ENCODE assay signal across 11 cellular contexts in the genomic region with DNA sequence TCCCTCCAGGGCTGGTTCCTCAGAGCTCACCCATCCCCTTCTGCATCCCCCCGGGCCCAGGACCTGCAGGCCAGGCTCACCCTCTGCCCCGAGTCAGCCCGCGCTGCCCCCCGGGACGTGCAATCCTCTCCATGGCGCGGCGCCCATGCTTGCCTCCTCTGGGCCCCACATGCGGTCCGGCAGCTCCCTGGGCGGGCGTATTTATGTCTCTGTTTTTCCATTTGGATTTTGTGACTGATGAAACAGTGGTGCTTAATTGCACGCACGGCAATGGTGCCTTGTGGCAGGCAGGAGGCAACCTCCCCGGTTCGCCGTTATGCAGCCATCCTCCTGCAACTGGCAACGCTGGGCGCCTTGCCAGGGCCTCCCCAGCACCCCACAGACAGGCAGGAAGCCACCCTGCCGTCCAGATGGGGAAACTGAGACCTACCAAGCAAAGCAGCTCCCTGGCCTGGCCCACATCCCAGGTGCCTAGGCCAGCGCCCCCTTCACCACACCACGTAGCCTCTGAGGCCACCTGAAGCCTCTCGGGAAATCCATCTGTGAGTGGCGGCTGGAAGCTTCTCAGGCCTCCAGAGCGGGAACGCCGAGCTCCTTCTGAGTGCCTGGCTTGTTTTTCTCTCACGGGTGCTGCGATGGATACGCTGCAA. TPM values are rescaled to one million over a fixed set of nuclear protein-coding genes. Genes with fewer than 3 reads are reported as not detected.
A peak's percentile ranks its signal among the peaks of the same experiment; 100 is the strongest.
DNase-seq lines count a peak whose midpoint lies in the region; ATAC-seq, FAIRE-seq and TF ChIP-seq lines count a peak whose summit lies in the region.
"Had no signal": no experiment of that assay in that cellular context is flagged by ENCODE, and none has a peak within 500 bp of the region (broad histone marks: within the 10 kb centered on the region; RNA-seq: fewer than 3 reads in every experiment).

No MANE protein-coding gene starts in this region.

- H3K4me3 ChIP-seq in right cardiac atrium (ENCODE audit: low read length) = no peak overlapping the region
- no peak overlapping the region for H3K4me3 ChIP-seq in PC-3 (ENCODE audit: low read length)
- H3K4me3 ChIP-seq in kidney (ENCODE audit: low read length in 2 of 2) = no peak overlapping the region

- no TSS peak for BruUV-seq in PC-3 (replicated peaks; lab: Mats Ljungman, UMichigan)

- peak overlapping the region; percentile 85; the same call in 1 of the 2 replicates for H3K4me2 ChIP-seq in PC-3 (ENCODE audit: low read length)

- H3K4me1 ChIP-seq in right cardiac atrium (ENCODE audit: control insufficient read depth, insufficient read depth, low read length) = no peaks in the 10 kb centered on the region
- 0 out of 2 replicates have a peak, but pooled peaks cover 10% of the 10 kb centered on the region for H3K4me1 ChIP-seq in PC-3 (ENCODE audit: insufficient read depth, low read length)
- H3K4me1 ChIP-seq in kidney (ENCODE audit: control insufficient read depth in 1 of 2, insufficient read depth in 1 of 2, low read depth in 1 of 2, low read length in 2 of 2) = peaks cover 0 to 3% of the 10 kb centered on the region in 2 donors
- H3K4me1 ChIP-seq: prostate gland had no signal

- H3K79me2 ChIP-seq in PC-3 (ENCODE audit: low read length) = no peaks in the 10 kb centered on the region

- POLR2A ChIA-PET in PC-3 (lab: Charles Lee; ENCODE audit: unreplicated experiment) = no interaction called here

- TF ChIP-seq CTCF in PC-3 (conservative IDR thresholded peaks at IDR 0.05; ENCODE audit: low read depth, low read length) (no peak), kidney (IDR thresholded peaks at IDR 0.05; ENCODE audit: borderline replicate concordance, extremely low read depth, insufficient read depth) (no peak)

- no peaks in the 10 kb centered on the region for H3K27me3 ChIP-seq in right cardiac atrium (ENCODE audit: control insufficient read depth, insufficient read depth)
- peaks cover 49% of the 10 kb centered on the region for H3K27me3 ChIP-seq in PC-3 (ENCODE audit: low read length)

- WGBS in right cardiac atrium = 70% methylated on average over 31 of the region's 31 CpGs

- H3K9me3 ChIP-seq in right cardiac atrium (ENCODE audit: control insufficient read depth, low read length) = no peaks in the 10 kb centered on the region
- no peaks in the 10 kb centered on the region for H3K9me3 ChIP-seq in PC-3 (ENCODE audit: low read length)
- no peaks in the 10 kb centered on the region for H3K9me3 ChIP-seq in kidney (ENCODE audit: control insufficient read depth in 1 of 2, low read length in 2 of 2)
- H3K9me3 ChIP-seq: prostate gland had no signal

- no peak overlapping the region for H2AFZ ChIP-seq in PC-3 (ENCODE audit: low read length)

- H3F3A ChIP-seq in PC-3 (ENCODE audit: low read length, unreplicated experiment) = no peaks in the 10 kb centered on the region

- DNase-seq in right cardiac atrium = peak in 2 of 3 donors; percentile 46 to 57
- no peak for DNase-seq in cardiac septum (ENCODE audit: low spot score)
- DNase-seq in PC-3 = no peak
- DNase-seq in kidney = peak; percentile 65
- DNase-seq in urothelium cell line (ENCODE audit: low spot score) = no peak
- no peak for DNase-seq in NK-92 treated with Interleukin-12 subunit alpha and Interleukin-12 subunit beta, amount 100 ng/mL, for 24 hours (lab: John Stamatoyannopoulos, UW)
- no peak for DNase-seq in T-helper 1 cell
- DNase-seq: SW 1271 had no signal

- H3K36me3 ChIP-seq in PC-3 (ENCODE audit: low read depth, low read length) (no peaks in the 10 kb centered on the region), kidney (ENCODE audit: control insufficient read depth in 1 of 2, insufficient read depth in 2 of 2, low read length in 2 of 2) (no peaks in the 10 kb centered on the region)
- H3K36me3 ChIP-seq: prostate gland had no signal

- intact Hi-C loops in right cardiac atrium (cut with DNase I) (no loop called here), cardiac septum (cut with DNase I) (no loop called here), PC-3 (cut with micrococcal nuclease) (no loop called here), kidney (cut with DNase I) (no loop called here)

- no peak overlapping the region for H3K27ac ChIP-seq in right cardiac atrium (ENCODE audit: low read length)
- no peak overlapping the region for H3K27ac ChIP-seq in PC-3 (ENCODE audit: low read length)
- H3K27ac ChIP-seq in kidney (ENCODE audit: low read depth in 2 of 2, low read length in 2 of 2) = no peak overlapping the region
- H3K27ac ChIP-seq: prostate gland had no signal

- H4K20me1 ChIP-seq in PC-3 (ENCODE audit: low read length) = no peaks in the 10 kb centered on the region

- no peaks in the 10 kb centered on the region for H3K9me2 ChIP-seq in PC-3 (replicated peaks; ENCODE audit: low read length)

- ATAC-seq in right cardiac atrium = no peak
- ATAC-seq in PC-3 = no peak
- ATAC-seq in HG02571 (IDR thresholded peaks at IDR 0.05; ENCODE audit: unreplicated experiment) = no peak

- FAIRE-seq in kidney (lab: Jason Lieb, UNC) (no peak), urothelium cell line (lab: Jason Lieb, UNC) (peak; percentile 87)

- CTCF ChIA-PET in PC-3 (lab: Charles Lee) = no interaction called here

- no peak overlapping the region for H3K9ac ChIP-seq in PC-3 (ENCODE audit: low read length)
- H3K9ac ChIP-seq in kidney (ENCODE audit: low read length in 2 of 2) = no peak overlapping the region

RNA-seq across cellular contexts. Expression of gene UNCX, which starts 58.5 kb away (rescaled TPM):
- not detected for total RNA-seq in right cardiac atrium
- not detected for polyA plus RNA-seq in right cardiac atrium
- not detected for total RNA-seq in cardiac septum
- total RNA-seq in PC-3 (2014; rRNA removed) = not detected in 2 replicates
- 2.0 TPM for total RNA-seq in kidney
- polyA plus RNA-seq in kidney (ENCODE audit: insufficient read depth, low read depth, low replicate concordance) = 1.4 TPM
- total RNA-seq: OCI-LY7, prostate gland had no signal

Comparison
In these comparisons a context has a peak if more than half of its experiments do, and no peak if none do; other contexts are left out.
1. DNase-seq: peak in right cardiac atrium (2 of 3) and kidney (single experiment); none in cardiac septum (single experiment), PC-3 (single experiment), urothelium cell line (single experiment), NK-92 treated with Interleukin-12 subunit alpha and Interleukin-12 subunit beta, amount 100 ng/mL, for 24 hours (single experiment) and T-helper 1 cell (0 of 5).